In genomic region chr11:86161373-86162255, GRCh38 we compare ENCODE assay signal across 10 cellular contexts.
DNase-seq lines count a peak whose midpoint lies in the region; ATAC-seq and TF ChIP-seq lines count a peak whose summit lies in the region.
"Had no signal": no experiment of that assay in that cellular context is flagged by ENCODE, and none has a peak within 500 bp of the region (broad histone marks: within the 10 kb centered on the region; RNA-seq: fewer than 3 reads in every experiment).

No MANE protein-coding gene starts in this region.

- peaks cover 67% of the 10 kb centered on the region for H3K4me1 ChIP-seq in Caco-2
- peaks cover 36% of the 10 kb centered on the region for H3K4me1 ChIP-seq in foreskin keratinocyte
- H3K4me1 ChIP-seq in rectal smooth muscle tissue (ENCODE audit: control insufficient read depth, insufficient read depth, low read length), result peaks cover 17% of the 10 kb centered on the region

- H3K27ac Mint-ChIP-seq in Caco-2 (ENCODE audit: unreplicated experiment), result peak overlapping the region; percentile 54
- H3K27ac Mint-ChIP-seq: activated CD4-positive, alpha-beta T cell treated with anti-CD3 and anti-CD28 coated beads, Interleukin-2, amount 10 ng/mL, durations not matched to agents 7 days and 5 days had no signal

- H3K36me3 ChIP-seq in Caco-2 (ENCODE audit: control insufficient read depth, insufficient read depth, low read length) (no peaks in the 10 kb centered on the region), rectal smooth muscle tissue (ENCODE audit: control insufficient read depth, insufficient read depth, low read length) (no peaks in the 10 kb centered on the region)

- H3K4me3 ChIP-seq in Caco-2 (ENCODE audit: low read depth, low read length) (no peak overlapping the region), rectal smooth muscle tissue (ENCODE audit: low read length) (no peak overlapping the region)

- TF ChIP-seq CTCF in Caco-2 (IDR thresholded peaks at IDR 0.05; ENCODE audit: insufficient read depth in 1 of 2, low read depth in 1 of 2, low read length in 1 of 2, severe bottlenecking in 1 of 2, unreplicated experiment in 1 of 2) (no peak), foreskin keratinocyte (conservative IDR thresholded peaks at IDR 0.05) (no peak)

- no peak overlapping the region for H3K4me3 Mint-ChIP-seq in Caco-2 (ENCODE audit: unreplicated experiment)
- H3K4me3 Mint-ChIP-seq: activated CD4-positive, alpha-beta T cell treated with anti-CD3 and anti-CD28 coated beads, Interleukin-2, amount 10 ng/mL, durations not matched to agents 7 days and 5 days had no signal

- H3K27me3 Mint-ChIP-seq in Caco-2 (ENCODE audit: insufficient read depth, unreplicated experiment), result no peaks in the 10 kb centered on the region

- no TSS peak for BruUV-seq in Caco-2 (replicated peaks; lab: Mats Ljungman, UMichigan)

- H3K27ac ChIP-seq in foreskin keratinocyte (peak overlapping the region; percentile 71), rectal smooth muscle tissue (ENCODE audit: low read depth, low read length) (peak overlapping the region; percentile 65)

- in situ Hi-C loops in SK-MEL-5 (cut with HindIII; ENCODE audit: low pct_unique_long_range_greater_than_20kb, low sequenced_read_pairs), result no loop called here

- H3K9me3 Mint-ChIP-seq in Caco-2 (ENCODE audit: unreplicated experiment), result no peaks in the 10 kb centered on the region

- POLR2A ChIA-PET in Caco-2 (lab: Charles Lee), result interaction anchor here (1.0 kb wide), 1 partner anchor 92 kb away, joined by 5 read pairs; no protein-coding TSS in a partner anchor

- no peaks in the 10 kb centered on the region for H3K36me3 Mint-ChIP-seq in Caco-2 (ENCODE audit: insufficient read depth, unreplicated experiment)

- H3K4me1 Mint-ChIP-seq in Caco-2 (ENCODE audit: low read depth, unreplicated experiment), result peaks cover 57% of the 10 kb centered on the region

- DNase-seq in Caco-2, result no peak
- peak; percentile 8 for DNase-seq in SK-MEL-5 (ENCODE audit: low read depth, low spot score)
- DNase-seq in foreskin keratinocyte, result no peak
- no peak for DNase-seq in DMS79 treated with DMSO at 0.1 percent for 48 hours (lab: John Stamatoyannopoulos, UW)
- no peak for DNase-seq in glomerular visceral epithelial cell (ENCODE audit: extremely low spot score)
- no peak for DNase-seq in NCI-H1092 treated with DMSO at 0.1 percent for 48 hours (lab: John Stamatoyannopoulos, UW)
- DNase-seq: activated CD4-positive, alpha-beta T cell treated with anti-CD3 and anti-CD28 coated beads, Interleukin-2, amount 10 ng/mL, durations not matched to agents 7 days and 5 days; activated naive CD4-positive, alpha-beta T cell had no signal

- CTCF ChIA-PET in Caco-2 (lab: Charles Lee), result interaction anchor here (0.6 to 1.1 kb wide), 2 partner anchors 120 to 876 kb away, joined by 3 to 4 read pairs; partner anchors contain the start of gene TMEM135

- no peak overlapping the region for H3K9ac ChIP-seq in rectal smooth muscle tissue (ENCODE audit: low read length)

- intact Hi-C loops in Caco-2 (cut with micrococcal nuclease; ENCODE audit: unreplicated experiment), result no loop called here

- no peak for ATAC-seq in foreskin keratinocyte
- no peak for ATAC-seq in GM21576 (IDR thresholded peaks at IDR 0.05; ENCODE audit: unreplicated experiment)

- H3K27me3 ChIP-seq in Caco-2 (replicated peaks; ENCODE audit: control insufficient read depth, insufficient read depth, low read length) (no peaks in the 10 kb centered on the region), foreskin keratinocyte (no peaks in the 10 kb centered on the region), rectal smooth muscle tissue (ENCODE audit: control insufficient read depth, insufficient read depth, low read length) (no peaks in the 10 kb centered on the region)

- H3K9me3 ChIP-seq in Caco-2, result no peaks in the 10 kb centered on the region
